15 cellular contexts compared by ENCODE assay signal in genomic region chr2:127134833-127135830, GRCh38. TPM values are rescaled to one million over a fixed set of nuclear protein-coding genes. Genes with fewer than 3 reads are reported as not detected.
DNase-seq lines count a peak whose midpoint lies in the region; ATAC-seq and TF ChIP-seq lines count a peak whose summit lies in the region.
"Had no signal": no experiment of that assay in that cellular context is flagged by ENCODE, and none has a peak within 500 bp of the region (broad histone marks: within the 10 kb centered on the region; RNA-seq: fewer than 3 reads in every experiment).

No MANE protein-coding gene starts in this region.

- no peaks in the 10 kb centered on the region for H3K9me3 ChIP-seq in OCI-LY3 (ENCODE audit: insufficient read depth, low read length)

- H3K9ac ChIP-seq in OCI-LY3 (ENCODE audit: low read length) = no peak overlapping the region

- intact Hi-C loops in left colon (cut with DNase I, micrococcal nuclease) = no loop called here

- peak overlapping the region; percentile 78 for H3K4me2 ChIP-seq in OCI-LY3 (ENCODE audit: low read length)
- H3K4me2 ChIP-seq: hepatocyte had no signal

- H3K4me3 ChIP-seq in OCI-LY3 (ENCODE audit: low read length) = peak overlapping the region; percentile 49; the same call in 1 of the 2 replicates
- H3K4me3 ChIP-seq: hepatocyte had no signal

- H3K79me2 ChIP-seq in OCI-LY3 (ENCODE audit: low read length) = no peaks in the 10 kb centered on the region
- H3K79me2 ChIP-seq: hepatocyte had no signal

- peaks cover 16% of the 10 kb centered on the region for H3K4me1 ChIP-seq in OCI-LY3 (ENCODE audit: low read length)

- peak; percentile 52 for DNase-seq in SIG-M5 treated with dmso at 0.1 percent for 504 hours (lab: John Stamatoyannopoulos, UW; ENCODE audit: unreplicated experiment)
- no peak for DNase-seq in SIG-M5 (lab: John Stamatoyannopoulos, UW)
- peak in 1 of 2 donors; percentile 18 for DNase-seq in left colon
- peak in 1 of 49 donors; percentile 18 for DNase-seq in substantia nigra (lab: John Stamatoyannopoulos, UW)
- DNase-seq in stimulated activated CD4-positive, alpha-beta T cell treated with anti-CD3 and anti-CD28 coated beads, Interleukin-1b, Interleukin-23, amount 100 ng/mL, for 48 hours = no peak
- DNase-seq in epidermal melanocyte (ENCODE audit: insufficient read length, low spot score) = no peak
- DNase-seq: activated naive CD8-positive, alpha-beta T cell treated with anti-CD3 and anti-CD28 coated beads, Interleukin-2, amount 50 U/mL, for 24 hours; effector CD4-positive, alpha-beta T cell; GOT3; stimulated activated CD4-positive, alpha-beta T cell treated with anti-CD3 and anti-CD28 coated beads, Interleukin-12 subunit alpha, Interleukin-12 subunit beta, amount 100 ng/mL, for 4 hours; stimulated activated CD8-positive, alpha-beta memory T cell treated with anti-CD3 and anti-CD28 coated beads, Interleukin-4, amount 100 ng/mL, for 48 hours; T-helper 9 cell had no signal

- no peak for TF ChIP-seq CTCF in OCI-LY3 (IDR thresholded peaks at IDR 0.05; ENCODE audit: low read depth, low read length)

- ATAC-seq in left colon = peak; percentile 55
- no peak for ATAC-seq in HG02623 (IDR thresholded peaks at IDR 0.05; ENCODE audit: unreplicated experiment)
- ATAC-seq: activated naive CD8-positive, alpha-beta T cell treated with anti-CD3 and anti-CD28 coated beads, Interleukin-2, amount 50 U/mL, for 24 hours had no signal

- H3K27me3 ChIP-seq in OCI-LY3 (ENCODE audit: low read depth, low read length) = no peaks in the 10 kb centered on the region
- H3K27me3 ChIP-seq: hepatocyte had no signal

- no peaks in the 10 kb centered on the region for H3K36me3 ChIP-seq in OCI-LY3 (replicated peaks; ENCODE audit: low read depth, low read length)

- H3K27ac ChIP-seq in OCI-LY3 (ENCODE audit: low read length) = no peak overlapping the region
- peak overlapping the region; percentile 68 for H3K27ac ChIP-seq in substantia nigra (ENCODE audit: low read depth, low read length, poor library complexity, severe bottlenecking)

- H2AFZ ChIP-seq in OCI-LY3 (ENCODE audit: low read depth, low read length) = no peak overlapping the region
- H2AFZ ChIP-seq: hepatocyte had no signal

- H4K20me1 ChIP-seq in OCI-LY3 (ENCODE audit: insufficient read depth, low read length) = no peaks in the 10 kb centered on the region

RNA-seq across cellular contexts. Expression of gene BIN1, which starts 28.2 kb away (rescaled TPM):
- total RNA-seq in left colon = 10 to 100 TPM; 34.3 to 37.2 TPM
